Comparison of ENCODE assay signal across 8 cellular contexts in the genomic region with DNA sequence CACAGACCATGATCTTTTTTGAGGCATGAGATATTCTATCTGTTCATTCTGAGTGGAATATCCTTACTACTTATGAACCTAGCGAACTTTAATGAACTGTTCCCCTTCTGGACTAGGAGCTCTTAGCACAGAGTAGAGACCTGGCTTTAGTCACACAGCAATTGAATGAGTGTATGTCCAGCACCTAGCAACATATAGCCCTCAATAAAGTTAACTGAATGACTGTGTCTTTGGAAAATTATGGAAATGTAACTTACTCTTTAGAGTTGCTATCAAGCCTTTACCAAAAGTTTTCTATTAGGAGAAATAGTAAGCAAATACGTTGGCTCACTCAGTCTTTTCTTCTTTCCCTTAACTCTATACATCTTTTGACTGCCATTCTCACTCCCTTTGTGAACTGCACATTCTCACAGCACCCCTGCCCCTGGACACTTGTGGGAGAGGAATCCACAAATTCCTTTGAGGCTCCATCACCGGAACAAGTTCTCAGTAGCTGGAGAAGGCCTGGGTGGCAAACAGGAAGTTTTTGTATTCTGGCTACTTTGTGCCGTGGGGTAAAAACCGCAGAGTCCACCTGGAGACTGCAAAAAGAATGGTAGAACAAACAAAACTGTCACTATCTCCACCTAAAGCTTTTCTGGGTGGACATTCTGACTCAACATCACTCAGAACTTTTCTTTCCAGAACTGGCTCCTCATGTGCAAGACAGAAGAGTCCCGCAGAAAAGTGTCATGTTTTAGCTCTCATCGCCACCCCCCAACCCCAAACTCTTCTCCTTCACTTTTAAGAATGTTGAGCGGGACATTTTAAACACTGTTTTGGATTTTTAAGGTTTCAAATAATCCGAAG. TPM values are rescaled to one million over a fixed set of nuclear protein-coding genes. Genes with fewer than 3 reads are reported as not detected.
DNase-seq lines count a peak whose midpoint lies in the region; ATAC-seq and TF ChIP-seq lines count a peak whose summit lies in the region.

No MANE protein-coding gene starts in this region.

- peaks cover 7% of the 10 kb centered on the region for H3K36me3 ChIP-seq in OCI-LY3 (replicated peaks; ENCODE audit: low read depth, low read length)
- no peaks in the 10 kb centered on the region for H3K36me3 ChIP-seq in mucosa of descending colon (ENCODE audit: low read depth)

- no peak for TF ChIP-seq CTCF in OCI-LY3 (IDR thresholded peaks at IDR 0.05; ENCODE audit: low read depth, low read length)
- no peak for TF ChIP-seq CTCF in choroid plexus epithelial cell (conservative IDR thresholded peaks at IDR 0.05; ENCODE audit: low read depth, low read length)
- TF ChIP-seq CTCF in mucosa of descending colon (IDR thresholded peaks at IDR 0.05) = no peak

- H3K4me1 ChIP-seq in OCI-LY3 (ENCODE audit: low read length) (peaks cover 31% of the 10 kb centered on the region), mucosa of descending colon (ENCODE audit: low read depth) (peaks cover 20% of the 10 kb centered on the region)

- peak; percentile 71 for DNase-seq in Daoy (ENCODE audit: low read depth)
- DNase-seq in choroid plexus epithelial cell (ENCODE audit: low read depth) = peak; percentile 86
- peak in 2 of 3 donors; percentile 5 to 20 for DNase-seq in mucosa of descending colon
- no peak for DNase-seq in OCI-M2 (lab: John Stamatoyannopoulos, UW; ENCODE audit: unreplicated experiment)
- no peak for DNase-seq in OCI-M1 (lab: John Stamatoyannopoulos, UW)
- DNase-seq in LoVo (ENCODE audit: low spot score) = no peak

- H3K9ac ChIP-seq in OCI-LY3 (ENCODE audit: low read length) = peak overlapping the region; percentile 87

- peaks cover 16% of the 10 kb centered on the region for H3K79me2 ChIP-seq in OCI-LY3 (ENCODE audit: low read length)

- peak overlapping the region; percentile 93 for H3K4me2 ChIP-seq in OCI-LY3 (ENCODE audit: low read length)

- ATAC-seq in mucosa of descending colon = no peak
- no peak for ATAC-seq in HG03469 (IDR thresholded peaks at IDR 0.05; ENCODE audit: unreplicated experiment)

- no peaks in the 10 kb centered on the region for H3K27me3 ChIP-seq in OCI-LY3 (ENCODE audit: low read depth, low read length)

- H3K9me3 ChIP-seq in OCI-LY3 (ENCODE audit: insufficient read depth, low read length) = no peaks in the 10 kb centered on the region
- H3K9me3 ChIP-seq in mucosa of descending colon = no peaks in the 10 kb centered on the region

- peak overlapping the region; percentile 86 for H2AFZ ChIP-seq in OCI-LY3 (ENCODE audit: low read depth, low read length)

- intact Hi-C loops in mucosa of descending colon (cut with DNase I, micrococcal nuclease) = no loop called here

- no peaks in the 10 kb centered on the region for H4K20me1 ChIP-seq in OCI-LY3 (ENCODE audit: insufficient read depth, low read length)

- peak overlapping the region; percentile 21 for H3K27ac ChIP-seq in OCI-LY3 (ENCODE audit: low read length)

- peak overlapping the region; percentile 87 for H3K4me3 ChIP-seq in OCI-LY3 (ENCODE audit: low read length)
- peak overlapping the region; percentile 67 for H3K4me3 ChIP-seq in choroid plexus epithelial cell (ENCODE audit: low read depth, low read length)
- no peak overlapping the region for H3K4me3 ChIP-seq in mucosa of descending colon

RNA-seq across cellular contexts. Expression of a gene that starts 1.1 kb away (rescaled TPM):
- 62.2 and 78.7 TPM in 2 replicates for total RNA-seq in Daoy (2014; rRNA removed; shearing (Covaris generic))
- total RNA-seq in mucosa of descending colon = 10 to 100 TPM; 48.3 to 63.6 (median 52.8) TPM

Comparison
In these comparisons a context has a peak if more than half of its experiments do, and no peak if none do; other contexts are left out.
1. DNase-seq: peak in Daoy (single experiment), choroid plexus epithelial cell (single experiment) and mucosa of descending colon (2 of 3); none in OCI-M2 (single experiment), OCI-M1 (single experiment) and LoVo (single experiment).